Comparison of ENCODE assay signal across 8 cellular contexts in genomic region chr1:8463144-8463927, GRCh38.
A peak's percentile ranks its signal among the peaks of the same experiment; 100 is the strongest.
DNase-seq lines count a peak whose midpoint lies in the region; ATAC-seq, FAIRE-seq and TF ChIP-seq lines count a peak whose summit lies in the region.

No MANE protein-coding gene starts in this region.

- no peak overlapping the region for H3K4me2 ChIP-seq in GM12878 (ENCODE audit: control insufficient read depth, insufficient read depth)

- H3K36me3 ChIP-seq in GM12878 (ENCODE audit: control insufficient read depth in 2 of 2, insufficient read depth in 2 of 2, low read length in 1 of 2) = peaks cover 3 to 8% of the 10 kb centered on the region in 2 experiments

- H3K9me3 ChIP-seq in GM12878 (replicated peaks; ENCODE audit: control insufficient read depth, insufficient read depth, low read length) = no peaks in the 10 kb centered on the region

- H3K79me2 ChIP-seq in GM12878 (ENCODE audit: control insufficient read depth, insufficient read depth, low read length) = no peaks in the 10 kb centered on the region

- no peak for TF ChIP-seq POLR2A in GM12878 (IDR thresholded peaks at IDR 0.05; ENCODE audit: low read depth, low read length)

- H4K20me1 ChIP-seq in GM12878 (ENCODE audit: control insufficient read depth, insufficient read depth) = no peaks in the 10 kb centered on the region

- TF ChIP-seq CTCF in GM12878 (IDR thresholded peaks at IDR 0.05 in 2 of 3, conservative IDR thresholded peaks at IDR 0.05 in 1 of 3; ENCODE audit: control insufficient read depth in 2 of 3, extremely low read depth in 1 of 3, insufficient read depth in 1 of 3, low read depth in 3 of 3, low read length in 3 of 3) = no peak

- RAD21 ChIA-PET in GM12878 (lab: Charles Lee; ENCODE audit: unreplicated experiment) = interaction anchor here (0.7 to 1.6 kb wide), 2 partner anchors 9 to 39 kb away, joined by 3 to 5 read pairs; no protein-coding TSS in a partner anchor

- TF ChIP-seq RAD21 in GM12878 (IDR thresholded peaks at IDR 0.05; ENCODE audit: insufficient read depth, low read depth, low read length) = no peak

- POLR2A ChIA-PET in GM12878 (lab: Charles Lee) = no interaction called here

- H3K9ac ChIP-seq in GM12878 (ENCODE audit: control insufficient read depth, insufficient read depth, low read length) = no peak overlapping the region

- DNase-seq in CD1c-positive myeloid dendritic cell (ENCODE audit: extremely low spot score) = peak; percentile 55
- DNase-seq in KG1 (lab: John Stamatoyannopoulos, UW) = peak; percentile 22
- no peak for DNase-seq in GM12878 (ENCODE audit: low read depth, low spot score)
- DNase-seq in iPS-NIHi11 (ENCODE audit: low spot score) = no peak
- DNase-seq in activated CD4-positive, CD25-positive, alpha-beta regulatory T cell (lab: John Stamatoyannopoulos, UW) = no peak
- DNase-seq in NCI-H1694 treated with DMSO at 0.1 percent for 48 hours (lab: John Stamatoyannopoulos, UW) = no peak

- in situ Hi-C loops in GM12878 (cut with MboI) = no loop called here

- TF ChIP-seq EP300 in GM12878 (IDR thresholded peaks at IDR 0.05; ENCODE audit: borderline replicate concordance in 1 of 2, control insufficient read depth in 1 of 2, low read depth in 2 of 2, low read length in 2 of 2) = no peak

- SMC1A ChIA-PET in GM12878 (lab: Charles Lee; ENCODE audit: uncharacterized antibody, unreplicated experiment) = interaction anchor here (0.9 to 1.9 kb wide), 3 partner anchors 9 to 99 kb away, joined by 3 to 10 read pairs (median 5); no protein-coding TSS in a partner anchor

- H3K27ac Mint-ChIP-seq in stimulated activated naive CD8-positive, alpha-beta T cell treated with anti-CD3 and anti-CD28 coated beads, Interleukin-15, Interleukin-2, amounts not matched to agents 100 ng/mL and 50 ng/mL, for 24 hours = peak overlapping the region; percentile 63

- no peaks in the 10 kb centered on the region for H3K9me3 Mint-ChIP-seq in stimulated activated naive CD8-positive, alpha-beta T cell treated with anti-CD3 and anti-CD28 coated beads, Interleukin-15, Interleukin-2, amounts not matched to agents 100 ng/mL and 50 ng/mL, for 24 hours

- no peak overlapping the region for H3K4me3 ChIP-seq in GM12878

- peaks cover 33% of the 10 kb centered on the region for H3K36me3 Mint-ChIP-seq in stimulated activated naive CD8-positive, alpha-beta T cell treated with anti-CD3 and anti-CD28 coated beads, Interleukin-15, Interleukin-2, amounts not matched to agents 100 ng/mL and 50 ng/mL, for 24 hours (ENCODE audit: low read depth)

- no peak overlapping the region for H3K4me3 Mint-ChIP-seq in stimulated activated naive CD8-positive, alpha-beta T cell treated with anti-CD3 and anti-CD28 coated beads, Interleukin-15, Interleukin-2, amounts not matched to agents 100 ng/mL and 50 ng/mL, for 24 hours

- CTCF ChIA-PET in GM12878 (lab: Yijun Ruan, JAX) = interaction anchor here (0.9 to 2.0 kb wide), 4 partner anchors 32 to 386 kb away, joined by 3 to 5 read pairs (median 4); no protein-coding TSS in a partner anchor

- WGBS in GM12878 (ENCODE audit: insufficient coverage, insufficient replicate concordance, low lambda C conversion rate, missing lambda C conversion rate) = 92% methylated on average over 7 of the region's 8 CpGs

- no peak overlapping the region for H2AFZ ChIP-seq in GM12878 (ENCODE audit: control insufficient read depth, low read depth, low read length)

- H3K27ac ChIP-seq in GM12878 (ENCODE audit: control insufficient read depth, insufficient read depth) (no peak overlapping the region), layer of hippocampus (ENCODE audit: low read depth, low read length) (peak overlapping the region; percentile 44)

- no peak for ATAC-seq in GM12878

- peaks cover 3% of the 10 kb centered on the region; the same call in 1 of the 2 replicates for H3K4me1 ChIP-seq in GM12878 (ENCODE audit: control insufficient read depth, insufficient read depth, low read length)

- no TSS peak for BruUV-seq in GM12878 (replicated peaks; lab: Mats Ljungman, UMichigan)

- no peaks in the 10 kb centered on the region for H3K27me3 ChIP-seq in GM12878 (replicated peaks in 1 of 2; ENCODE audit: control insufficient read depth in 2 of 2, insufficient read depth in 2 of 2, low read length in 1 of 2)
- no peaks in the 10 kb centered on the region for H3K27me3 ChIP-seq in layer of hippocampus (ENCODE audit: control insufficient read depth, insufficient read depth, low read length)

- peaks cover 44% of the 10 kb centered on the region for H3K4me1 Mint-ChIP-seq in stimulated activated naive CD8-positive, alpha-beta T cell treated with anti-CD3 and anti-CD28 coated beads, Interleukin-15, Interleukin-2, amounts not matched to agents 100 ng/mL and 50 ng/mL, for 24 hours (ENCODE audit: low read depth)

- H3K27me3 Mint-ChIP-seq in stimulated activated naive CD8-positive, alpha-beta T cell treated with anti-CD3 and anti-CD28 coated beads, Interleukin-15, Interleukin-2, amounts not matched to agents 100 ng/mL and 50 ng/mL, for 24 hours = no peaks in the 10 kb centered on the region

- FAIRE-seq in GM12878 (lab: Jason Lieb, UNC) = no peak

- intact Hi-C loops in GM12878 (cut with micrococcal nuclease; ENCODE audit: unreplicated experiment) = no loop called here

TF ChIP-seq in GM12878, 131 proteins besides CTCF, POLR2A, EP300 and RAD21:
- TF ChIP-seq IKZF2 (IDR thresholded peaks at IDR 0.05) (no peak), RUNX3 (IDR thresholded peaks at IDR 0.05; ENCODE audit: low read length) (peak; percentile 16; the same call in 1 of the 2 replicates)

Comparison
In these comparisons a context has a peak if more than half of its experiments do, and no peak if none do; other contexts are left out.
1. DNase-seq: peak in CD1c-positive myeloid dendritic cell (single experiment) and KG1 (single experiment); none in GM12878 (single experiment), iPS-NIHi11 (single experiment), activated CD4-positive, CD25-positive, alpha-beta regulatory T cell (0 of 4) and NCI-H1694 treated with DMSO at 0.1 percent for 48 hours (single experiment).